Comparison of ENCODE assay signal across 1 cellular context in genomic region chr17:80219013-80219776, GRCh38.
TF ChIP-seq lines count a peak whose summit lies in the region.

No MANE protein-coding gene starts in this region.

TF ChIP-seq in A549, 52 proteins besides CTCF, POLR2A, EP300 and RAD21:
- no peak for TF ChIP-seq PBX3 (IDR thresholded peaks at IDR 0.05)
- TF ChIP-seq FOSB (CRISPR knock-in tag; IDR thresholded peaks at IDR 0.05) = no peak
- no peak for TF ChIP-seq RCOR1 (IDR thresholded peaks at IDR 0.05; ENCODE audit: low read depth, low read length)
- no peak for TF ChIP-seq HOXB13 (CRISPR knock-in tag; IDR thresholded peaks at IDR 0.05; ENCODE audit: low read depth)
- TF ChIP-seq BHLHE40 (IDR thresholded peaks at IDR 0.05; ENCODE audit: low read depth, low read length) = no peak
- TF ChIP-seq KDM1A (IDR thresholded peaks at IDR 0.05; ENCODE audit: low read depth) = no peak
- TF ChIP-seq HMGXB4 (CRISPR knock-in tag; IDR thresholded peaks at IDR 0.05; ENCODE audit: borderline replicate concordance) = no peak
TF ChIP-seq in A549: peak in this region for 0.
